ENCODE assay signal across 8 cellular contexts in genomic region chr5:132387649-132388117, GRCh38. TPM values are rescaled to one million over a fixed set of nuclear protein-coding genes. Genes with fewer than 3 reads are reported as not detected.
DNase-seq lines count a peak whose midpoint lies in the region; FAIRE-seq and TF ChIP-seq lines count a peak whose summit lies in the region.

No MANE protein-coding gene starts in this region.

- peaks cover 8 to 11% of the 10 kb centered on the region in 2 experiments for H3K4me1 Mint-ChIP-seq in H9

- H3K27ac Mint-ChIP-seq in H9 = no peak overlapping the region

- no peak overlapping the region for H4K8ac ChIP-seq in mesendoderm (ENCODE audit: low read depth, low read length)
- no peak overlapping the region for H4K8ac ChIP-seq in H9 (replicated peaks; ENCODE audit: insufficient read length, low read depth, low read length)

- H3K23me2 ChIP-seq in H9 (ENCODE audit: insufficient read length, low read depth, low read length, poor library complexity, severe bottlenecking) = no peaks in the 10 kb centered on the region

- H2AK5ac ChIP-seq in mesendoderm (ENCODE audit: low read length) = no peak overlapping the region
- H2AK5ac ChIP-seq in H9 (ENCODE audit: insufficient read length, low read length) = no peak overlapping the region

- WGBS in mesendoderm (ENCODE audit: extremely low coverage, insufficient coverage, low lambda C conversion rate) = no CpG with 5 or more reads among the region's 4 CpGs
- WGBS in H9 (ENCODE audit: extremely low coverage, insufficient read length, low lambda C conversion rate) = no CpG with 5 or more reads among the region's 4 CpGs

- no peak overlapping the region for H3K56ac ChIP-seq in mesendoderm (ENCODE audit: low read length)
- no peak overlapping the region for H3K56ac ChIP-seq in H9 (ENCODE audit: insufficient read length, low read depth, low read length)

- no peak overlapping the region for H2BK15ac ChIP-seq in mesendoderm (replicated peaks; ENCODE audit: low read depth)
- no peak overlapping the region for H2BK15ac ChIP-seq in H9 (ENCODE audit: low read depth, low read length)

- H3K79me2 ChIP-seq in mesendoderm (ENCODE audit: control insufficient read depth, insufficient read depth, low read length) = no peaks in the 10 kb centered on the region
- H3K79me2 ChIP-seq in H9 (ENCODE audit: insufficient read depth, low read length) = no peaks in the 10 kb centered on the region

- FAIRE-seq in colon (lab: Jason Lieb, UNC) = peak; percentile 21

- no peak overlapping the region for H3K4me2 ChIP-seq in mesendoderm (ENCODE audit: low read length)
- no peak overlapping the region for H3K4me2 ChIP-seq in H9 (ENCODE audit: insufficient read depth, insufficient read length, low read length)

- H2BK20ac ChIP-seq in H9 (ENCODE audit: low read depth, low read length, poor library complexity, severe bottlenecking) = no peak overlapping the region

- H3K36me3 ChIP-seq in mesendoderm (ENCODE audit: control insufficient read depth, insufficient read depth, low read length) = no peaks in the 10 kb centered on the region

- H3K9me3 ChIP-seq in H9 (ENCODE audit: control insufficient read depth, low read depth, low read length) = no peaks in the 10 kb centered on the region

- H4K91ac ChIP-seq in H9 (ENCODE audit: insufficient read length, low read depth, low read length) = no peak overlapping the region

- H3K4ac ChIP-seq in mesendoderm (ENCODE audit: low read depth, low read length) (no peak overlapping the region), H9 (ENCODE audit: low read depth, low read length) (no peak overlapping the region)

- H3K27ac ChIP-seq in mesendoderm (ENCODE audit: low read depth, low read length) (peak overlapping the region; percentile 38), H9 (ENCODE audit: insufficient read length, low read depth, low read length) (no peak overlapping the region)

- H4K20me1 ChIP-seq in H9 (ENCODE audit: control insufficient read depth, insufficient read depth, insufficient read length) = no peaks in the 10 kb centered on the region

- H3K4me3 ChIP-seq in mesendoderm (ENCODE audit: low read length) = no peak overlapping the region

- no peaks in the 10 kb centered on the region for H3K27me3 Mint-ChIP-seq in H9 (ENCODE audit: low read depth)

- H3K27me3 ChIP-seq in mesendoderm (ENCODE audit: insufficient read depth, low read length, poor library complexity) (no peaks in the 10 kb centered on the region), H9 (ENCODE audit: insufficient read depth, low read length) (no peaks in the 10 kb centered on the region)

- H3K4me1 ChIP-seq in mesendoderm (ENCODE audit: control insufficient read depth, low read depth, low read length) = no peaks in the 10 kb centered on the region
- no peaks in the 10 kb centered on the region for H3K4me1 ChIP-seq in H9 (ENCODE audit: insufficient read depth, low read length)

- H4K5ac ChIP-seq in mesendoderm (ENCODE audit: low read length) (no peak overlapping the region), H9 (ENCODE audit: insufficient read length, low read depth, low read length) (no peak overlapping the region)

- H3K79me1 ChIP-seq in mesendoderm (ENCODE audit: low read length) = no peaks in the 10 kb centered on the region
- H3K79me1 ChIP-seq in H9 (ENCODE audit: insufficient read depth, low read depth, low read length, poor library complexity, severe bottlenecking) = no peaks in the 10 kb centered on the region

- H3K18ac ChIP-seq in mesendoderm (ENCODE audit: low read length) (no peak overlapping the region), H9 (ENCODE audit: insufficient read length, low read depth, low read length) (no peak overlapping the region)

- no peak overlapping the region for H3K4me3 Mint-ChIP-seq in H9

- no peaks in the 10 kb centered on the region for H3K9me3 Mint-ChIP-seq in H9

- H3T11ph ChIP-seq in H9 (ENCODE audit: low read length) = no peak overlapping the region

- H3K14ac ChIP-seq in H9 (ENCODE audit: insufficient read depth, low read length) = no peak overlapping the region

- H2BK120ac ChIP-seq in mesendoderm (ENCODE audit: low read depth, low read length) (no peak overlapping the region), H9 (ENCODE audit: low read depth, low read length, poor library complexity, severe bottlenecking) (no peak overlapping the region)

- no peak overlapping the region for H2AFZ ChIP-seq in H9 (ENCODE audit: low read length)

- H3K36me3 Mint-ChIP-seq in H9 (ENCODE audit: insufficient read depth in 1 of 3, low read depth in 3 of 3) = no peaks in the 10 kb centered on the region; a peak in 1 of 7 replicates

- H2BK5ac ChIP-seq in mesendoderm (ENCODE audit: low read length) (no peak overlapping the region), H9 (ENCODE audit: insufficient read length, low read length) (no peak overlapping the region)

- no peak for TF ChIP-seq CTCF in H9 (conservative IDR thresholded peaks at IDR 0.05)

- H3K9ac ChIP-seq in mesendoderm (ENCODE audit: low read length) = no peak overlapping the region
- H3K9ac ChIP-seq in H9 (ENCODE audit: extremely low read depth, insufficient read length, low read length) = no peak overlapping the region

- H3K23ac ChIP-seq in mesendoderm (ENCODE audit: low read length) (no peak overlapping the region), H9 (ENCODE audit: insufficient read length, low read depth, low read length) (no peak overlapping the region)

- H2BK12ac ChIP-seq in H9 (ENCODE audit: insufficient read length, low read depth, low read length) = no peak overlapping the region

- peak; percentile 81 for DNase-seq in COLO829 (ENCODE audit: low spot score)
- DNase-seq in NOMO-1 treated with DMSO at 0.1 percent for 48 hours (lab: John Stamatoyannopoulos, UW; ENCODE audit: unreplicated experiment) = peak; percentile 45
- peak; percentile 77 for DNase-seq in mesendoderm
- no peak for DNase-seq in activated gamma-delta T cell (lab: John Stamatoyannopoulos, UW)
- DNase-seq in NCI-H510A (lab: John Stamatoyannopoulos, UW) = no peak
- no peak for DNase-seq in NCI-H1436 treated with DMSO at 0.1 percent for 48 hours (lab: John Stamatoyannopoulos, UW)
- DNase-seq in H9 = no peak

RNA-seq across cellular contexts. Expression of gene SLC22A5, which starts 18.2 kb away (rescaled TPM):
- 1.1 TPM for polyA plus RNA-seq in mesendoderm (2013, experiment 1 of 2)
- polyA plus RNA-seq in mesendoderm (2013, experiment 2 of 2) = 0.88 TPM
- total RNA-seq in H9 (2021) = 3.4 and 3.9 TPM in 2 replicates

Comparison
In these comparisons a context has a peak if more than half of its experiments do, and no peak if none do; other contexts are left out.
1. DNase-seq: peak in COLO829 (single experiment), NOMO-1 treated with DMSO at 0.1 percent for 48 hours (single experiment) and mesendoderm (single experiment); none in activated gamma-delta T cell (single experiment), NCI-H510A (single experiment), NCI-H1436 treated with DMSO at 0.1 percent for 48 hours (single experiment) and H9 (single experiment).